22 cellular contexts compared by ENCODE assay signal in genomic region chr12:26696048-26696612, GRCh38.
DNase-seq lines count a peak whose midpoint lies in the region; ATAC-seq, FAIRE-seq and TF ChIP-seq lines count a peak whose summit lies in the region.
"Had no signal": no experiment of that assay in that cellular context is flagged by ENCODE, and none has a peak within 500 bp of the region (broad histone marks: within the 10 kb centered on the region; RNA-seq: fewer than 3 reads in every experiment).

No MANE protein-coding gene starts in this region.

- FAIRE-seq in K562 (lab: Jason Lieb, UNC) (peak; percentile 69), pancreas (lab: Jason Lieb, UNC) (no peak)
- FAIRE-seq: G401.6 had no signal

- TF ChIP-seq RAD21 in K562 (CRISPR knock-in tag; conservative IDR thresholded peaks at IDR 0.05 in 1 of 2, IDR thresholded peaks at IDR 0.05 in 1 of 2): no peak

- BruUV-seq in K562 (replicated peaks; lab: Mats Ljungman, UMichigan): no TSS peak

- POLR2A ChIA-PET in K562 (lab: Yijun Ruan, JAX): interaction anchor here (1.0 kb wide), 1 partner anchor 268 kb away, joined by 3 read pairs; no protein-coding TSS in a partner anchor

- H3K9ac ChIP-seq in K562 (ENCODE audit: insufficient read depth in 1 of 2, low read depth in 2 of 2, low read length in 2 of 2): peak overlapping the region in 1 of 2 experiments; percentile 45; a peak in 2 of 4 replicates
- no peak overlapping the region for H3K9ac ChIP-seq in smooth muscle cell (ENCODE audit: low read depth)

- H3K9me3 Mint-ChIP-seq in activated T-cell treated with anti-CD3 and anti-CD28 coated beads, Interleukin-2, amount 50 U/mL, for 72 hours: peaks cover 0 to 4% of the 10 kb centered on the region in 2 donors
- H3K9me3 Mint-ChIP-seq: H9 had no signal

- no peak for TF ChIP-seq EP300 in K562 (IDR thresholded peaks at IDR 0.05; ENCODE audit: low read length)

- H3K4me1 ChIP-seq in K562 (replicated peaks in 1 of 2; ENCODE audit: control insufficient read depth in 2 of 2, insufficient read depth in 2 of 2, low read length in 2 of 2): peaks cover 0 to 26% of the 10 kb centered on the region in 2 experiments; a peak in 4 of 5 replicates
- H3K4me1 ChIP-seq in smooth muscle cell (ENCODE audit: low read depth): peaks cover 3% of the 10 kb centered on the region
- H3K4me1 ChIP-seq in right cardiac atrium (ENCODE audit: control insufficient read depth, insufficient read depth, low read length): no peaks in the 10 kb centered on the region
- H3K4me1 ChIP-seq in pancreas: no peaks in the 10 kb centered on the region

- no peaks in the 10 kb centered on the region for H3K9me3 ChIP-seq in K562 (replicated peaks; ENCODE audit: control insufficient read depth, insufficient read depth, low read depth, low read length)
- H3K9me3 ChIP-seq in smooth muscle cell (replicated peaks; ENCODE audit: low read depth): no peaks in the 10 kb centered on the region
- H3K9me3 ChIP-seq in right cardiac atrium (ENCODE audit: control insufficient read depth, low read length): no peaks in the 10 kb centered on the region
- no peaks in the 10 kb centered on the region for H3K9me3 ChIP-seq in pancreas
- H3K9me3 ChIP-seq: BE2C had no signal

- peak overlapping the region; percentile 58 for H3K27ac Mint-ChIP-seq in activated T-cell treated with anti-CD3 and anti-CD28 coated beads, Interleukin-2, amount 50 U/mL, for 72 hours

- TF ChIP-seq POLR2A in K562 (conservative IDR thresholded peaks at IDR 0.05): no peak

- no peaks in the 10 kb centered on the region for H3K9me1 ChIP-seq in K562 (ENCODE audit: control insufficient read depth, insufficient read depth, low read length)

- H3K4me2 ChIP-seq in K562 (ENCODE audit: insufficient read depth, low read length): peak overlapping the region; percentile 61; the same call in 1 of the 2 replicates
- peak overlapping the region; percentile 8 for H3K4me2 ChIP-seq in smooth muscle cell

- TF ChIP-seq CTCF in K562 (IDR thresholded peaks at IDR 0.05 in 2 of 3, conservative IDR thresholded peaks at IDR 0.05 in 1 of 3; ENCODE audit: insufficient read depth in 2 of 3, low read depth in 1 of 3, low read length in 3 of 3) (no peak), smooth muscle cell (IDR thresholded peaks at IDR 0.05; ENCODE audit: borderline replicate concordance, insufficient read depth, poor library complexity, severe bottlenecking) (no peak), pancreas (IDR thresholded peaks at IDR 0.05) (no peak)

- H3K27me3 Mint-ChIP-seq in activated T-cell treated with anti-CD3 and anti-CD28 coated beads, Interleukin-2, amount 50 U/mL, for 72 hours (ENCODE audit: low read depth): no peaks in the 10 kb centered on the region
- H3K27me3 Mint-ChIP-seq: CD4-positive, CD25-positive, alpha-beta regulatory T cell; IgD-negative memory B cell had no signal

- CTCF ChIA-PET in K562 (lab: Yijun Ruan, JAX; ENCODE audit: low intra/inter-chr PET ratio): no interaction called here

- intact Hi-C loops in K562 (cut with micrococcal nuclease): no loop called here
- intact Hi-C loops in right cardiac atrium (cut with DNase I): no loop called here
- intact Hi-C loops in pancreas (cut with DNase I): no loop called here

- 41% methylated on average over 3 of the region's 3 CpGs for WGBS in K562 (ENCODE audit: insufficient coverage, low coverage, missing lambda C conversion rate)
- WGBS in smooth muscle cell (ENCODE audit: low lambda C conversion rate): 88% methylated on average over 3 of the region's 3 CpGs
- WGBS in right cardiac atrium: 94% methylated on average over 3 of the region's 3 CpGs
- WGBS in pancreas, 2 donors: 96 to 97% methylated on average over 3 of the region's 3 CpGs

- peaks cover 7% of the 10 kb centered on the region for H3F3A ChIP-seq in smooth muscle cell (ENCODE audit: low read depth)

- peak overlapping the region; percentile 63; the same call in 2 of the 3 replicates for H3K27ac ChIP-seq in K562 (ENCODE audit: extremely low read depth, low read depth, low read length)
- H3K27ac ChIP-seq in smooth muscle cell (ENCODE audit: low read depth): peak overlapping the region; percentile 45
- no peak overlapping the region for H3K27ac ChIP-seq in right cardiac atrium (ENCODE audit: low read length)
- H3K27ac ChIP-seq in pancreas: no peak overlapping the region
- H3K27ac ChIP-seq: HL-60, RWPE1 had no signal

- H3K27me3 ChIP-seq in K562 (ENCODE audit: control insufficient read depth in 2 of 2, insufficient read depth in 2 of 2, low read length in 2 of 2) (no peaks in the 10 kb centered on the region), smooth muscle cell (ENCODE audit: low read depth) (no peaks in the 10 kb centered on the region), right cardiac atrium (ENCODE audit: control insufficient read depth, insufficient read depth) (no peaks in the 10 kb centered on the region), pancreas (no peaks in the 10 kb centered on the region)
- H3K27me3 ChIP-seq: BE2C had no signal

- no peak overlapping the region for H3K4me3 ChIP-seq in K562
- no peak overlapping the region for H3K4me3 ChIP-seq in smooth muscle cell
- no peak overlapping the region for H3K4me3 ChIP-seq in right cardiac atrium (ENCODE audit: low read length)
- no peak overlapping the region for H3K4me3 ChIP-seq in pancreas

- H3K36me3 Mint-ChIP-seq in activated T-cell treated with anti-CD3 and anti-CD28 coated beads, Interleukin-2, amount 50 U/mL, for 72 hours (ENCODE audit: insufficient read depth in 2 of 2): peaks cover 7 to 36% of the 10 kb centered on the region in 2 donors

- H3K79me2 ChIP-seq in K562 (ENCODE audit: control insufficient read depth, insufficient read depth, low read length): no peaks in the 10 kb centered on the region
- H3K79me2 ChIP-seq in smooth muscle cell (ENCODE audit: low read depth): no peaks in the 10 kb centered on the region

- in situ Hi-C loops in K562 (cut with MboI): no loop called here

- peak overlapping the region in 1 of 2 donors; percentile 31 for H3K4me3 Mint-ChIP-seq in activated T-cell treated with anti-CD3 and anti-CD28 coated beads, Interleukin-2, amount 50 U/mL, for 72 hours
- H3K4me3 Mint-ChIP-seq: CD4-positive, CD25-positive, alpha-beta regulatory T cell; H9; IgD-negative memory B cell had no signal

- H4K20me1 ChIP-seq in K562 (replicated peaks; ENCODE audit: control insufficient read depth, insufficient read depth, low read length): no peaks in the 10 kb centered on the region
- no peaks in the 10 kb centered on the region for H4K20me1 ChIP-seq in smooth muscle cell (ENCODE audit: low read depth)

- peaks cover 5% of the 10 kb centered on the region for H3K4me1 Mint-ChIP-seq in activated T-cell treated with anti-CD3 and anti-CD28 coated beads, Interleukin-2, amount 50 U/mL, for 72 hours (ENCODE audit: low read depth)

- no peak for DNase-seq in activated T-cell treated with anti-CD3 and anti-CD28 coated beads, Interleukin-2, amount 50 U/mL, for 72 hours
- no peak for DNase-seq in activated T-cell treated with anti-CD3 and anti-CD28 coated beads for 4 hours
- DNase-seq in OCI-M1 (lab: John Stamatoyannopoulos, UW): peak; percentile 61
- DNase-seq in K562 (ENCODE audit: extremely low read depth in 1 of 4, low spot score in 3 of 4): peak in 1 of 4 experiments; percentile 17
- no peak for DNase-seq in smooth muscle cell (lab: John Stamatoyannopoulos, UW; ENCODE audit: unreplicated experiment)
- no peak for DNase-seq in right cardiac atrium
- no peak for DNase-seq in pancreas
- DNase-seq: BE2C, COR-L47, H9, MV-4-11, NCI-H187, NCI-H2107, NCI-H510A, NCI-H748 treated with DMSO at 0.1 percent for 48 hours, SIG-M5 had no signal

- H3K36me3 ChIP-seq in K562 (ENCODE audit: control insufficient read depth, insufficient read depth, low read length) (no peaks in the 10 kb centered on the region), smooth muscle cell (ENCODE audit: low read depth) (no peaks in the 10 kb centered on the region), pancreas (no peaks in the 10 kb centered on the region)
- H3K36me3 ChIP-seq: BE2C had no signal

- ATAC-seq in activated T-cell treated with anti-CD3 and anti-CD28 coated beads, Interleukin-2, amount 50 U/mL, for 72 hours (replicated peaks in 1 of 2): no peak
- peak; percentile 40 for ATAC-seq in K562
- ATAC-seq in right cardiac atrium: no peak
- no peak for ATAC-seq in HG02885 (IDR thresholded peaks at IDR 0.05; ENCODE audit: poor library complexity, unreplicated experiment)
- no peak for ATAC-seq in pancreas

- peak overlapping the region; percentile 90 for H2AFZ ChIP-seq in K562 (ENCODE audit: low read depth, low read length)
- no peak overlapping the region for H2AFZ ChIP-seq in smooth muscle cell (ENCODE audit: low read depth)

TF ChIP-seq in K562, 482 proteins besides CTCF, POLR2A, EP300 and RAD21 (continues in another document):
- TF ChIP-seq ZNF740 (CRISPR knock-in tag; IDR thresholded peaks at IDR 0.05): no peak
- peak in 1 of 2 experiments; percentile 70; a peak in 1 of 4 replicates for TF ChIP-seq ZNF740 (tag; IDR thresholded peaks at IDR 0.05)
- TF ChIP-seq ETV1 (tag; conservative IDR thresholded peaks at IDR 0.05; ENCODE audit: low read depth): peak; percentile 26; the same call in 1 of the 2 replicates
- no peak for TF ChIP-seq THAP7 (CRISPR knock-in tag; IDR thresholded peaks at IDR 0.05)
- TF ChIP-seq JUND (IDR thresholded peaks at IDR 0.05; ENCODE audit: borderline replicate concordance, low read depth, low read length): peak; percentile 29; the same call in 1 of the 2 replicates
- TF ChIP-seq JUND (tag; IDR thresholded peaks at IDR 0.05; ENCODE audit: borderline replicate concordance, low read depth, low read length): no peak; the same call in 2 of the 3 replicates
- TF ChIP-seq ZNF584 (CRISPR knock-in tag; IDR thresholded peaks at IDR 0.05; ENCODE audit: low read depth): peak; percentile 80

Comparison
In these comparisons a context has a peak if more than half of its experiments do, and no peak if none do; other contexts are left out.
1. H3K27ac ChIP-seq: peak in K562 (single experiment) and smooth muscle cell (single experiment); none in right cardiac atrium (single experiment) and pancreas (0 of 4).